1 cellular context compared by ENCODE assay signal in the genomic region with DNA sequence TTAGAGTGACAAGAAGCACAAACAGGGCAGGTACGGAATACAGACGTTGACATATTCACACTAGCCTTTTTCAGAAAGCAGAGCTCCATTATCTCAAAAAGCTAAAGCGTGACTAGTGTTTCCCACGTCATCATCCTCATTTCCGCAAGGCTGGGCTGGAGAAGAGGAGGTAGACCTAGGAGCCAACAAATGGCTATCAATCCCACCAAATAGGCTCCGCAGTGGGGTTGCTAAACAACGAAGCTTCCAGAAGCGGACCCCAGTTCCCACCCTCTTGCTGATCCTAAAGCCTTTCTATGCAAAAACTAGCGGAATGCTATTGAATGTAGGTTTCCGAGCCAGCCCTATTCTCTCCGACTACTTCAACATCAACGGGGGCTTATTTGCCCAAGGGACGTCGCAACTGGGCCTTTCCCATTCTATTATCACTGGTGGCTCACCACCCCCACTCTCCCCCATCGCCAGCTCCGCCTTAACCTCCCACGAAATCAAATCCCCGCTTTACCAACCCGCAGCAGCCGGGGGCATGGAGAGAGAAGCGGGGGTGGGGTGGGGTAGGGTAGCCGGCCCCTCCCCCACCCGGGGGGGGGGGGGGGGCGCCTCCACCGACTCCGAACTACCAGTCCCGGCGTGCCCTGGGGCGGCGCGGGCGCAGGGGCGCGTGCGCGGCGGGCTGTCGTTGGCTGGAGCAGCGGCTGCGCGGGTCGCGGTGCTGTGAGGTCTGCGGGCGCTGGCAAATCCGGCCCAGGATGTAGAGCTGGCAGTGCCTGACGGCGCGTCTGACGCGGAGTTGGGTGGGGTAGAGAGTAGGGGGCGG.
TF ChIP-seq lines count a peak whose summit lies in the region.

A gene with protein sequence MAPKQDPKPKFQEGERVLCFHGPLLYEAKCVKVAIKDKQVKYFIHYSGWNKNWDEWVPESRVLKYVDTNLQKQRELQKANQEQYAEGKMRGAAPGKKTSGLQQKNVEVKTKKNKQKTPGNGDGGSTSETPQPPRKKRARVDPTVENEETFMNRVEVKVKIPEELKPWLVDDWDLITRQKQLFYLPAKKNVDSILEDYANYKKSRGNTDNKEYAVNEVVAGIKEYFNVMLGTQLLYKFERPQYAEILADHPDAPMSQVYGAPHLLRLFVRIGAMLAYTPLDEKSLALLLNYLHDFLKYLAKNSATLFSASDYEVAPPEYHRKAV (plus strand): TSS at position 736 of the 817 bp plus-strand sequence. CDS start 128 bp downstream, outside the sequence.

TF ChIP-seq in K562, 482 proteins besides CTCF, POLR2A, EP300 and RAD21 (continued from another document and continues in another):
- TF ChIP-seq ZNF407 (IDR thresholded peaks at IDR 0.05; ENCODE audit: low read depth) (no peak), SMARCA5 (IDR thresholded peaks at IDR 0.05) (no peak), ZKSCAN3 (CRISPR knock-in tag; IDR thresholded peaks at IDR 0.05) (no peak), ZNF143 (CRISPR knock-in tag; IDR thresholded peaks at IDR 0.05) (peak; percentile 87), ATF7 (IDR thresholded peaks at IDR 0.05) (peak; percentile 42), L3MBTL2 (IDR thresholded peaks at IDR 0.05) (peak; percentile 59; the same call in 1 of the 2 replicates), IRF1 (CRISPR knock-in tag; IDR thresholded peaks at IDR 0.05; ENCODE audit: borderline replicate concordance) (no peak), HLTF (IDR thresholded peaks at IDR 0.05) (no peak), ETV1 (tag; conservative IDR thresholded peaks at IDR 0.05; ENCODE audit: low read depth) (no peak), RFX5 (IDR thresholded peaks at IDR 0.05; ENCODE audit: low read depth, low read length) (no peak), ZNF263 (CRISPR knock-in tag; IDR thresholded peaks at IDR 0.05; ENCODE audit: borderline replicate concordance) (peak; percentile 20; the same call in 1 of the 2 replicates), CREB1 (IDR thresholded peaks at IDR 0.05) (peak; percentile 96), CREB1 (CRISPR knock-in tag; IDR thresholded peaks at IDR 0.05) (peak; percentile 96), SMC3 (conservative IDR thresholded peaks at IDR 0.05; ENCODE audit: insufficient read depth, low read depth, low read length) (no peak), HCFC1 (IDR thresholded peaks at IDR 0.05; ENCODE audit: low read depth, low read length) (peak; percentile 93), NEUROD1 (IDR thresholded peaks at IDR 0.05; ENCODE audit: borderline replicate concordance, low read depth, low read length, partially characterized antibody) (peak; percentile 19), KDM1A (IDR thresholded peaks at IDR 0.05) (peak in 1 of 2 experiments; percentile 59; a peak in 1 of 4 replicates), EP400 (IDR thresholded peaks at IDR 0.05) (no peak; the same call in 1 of the 2 replicates), CC2D1A (IDR thresholded peaks at IDR 0.05) (no peak), TAF15 (IDR thresholded peaks at IDR 0.05; ENCODE audit: low read depth, low read length) (no peak), MEIS2 (IDR thresholded peaks at IDR 0.05; ENCODE audit: partially characterized antibody) (peak; percentile 65), PBX2 (CRISPR knock-in tag; IDR thresholded peaks at IDR 0.05; ENCODE audit: low read depth) (no peak), PBX2 (tag; conservative IDR thresholded peaks at IDR 0.05; ENCODE audit: low read depth) (no peak), ARID3B (CRISPR knock-in tag; IDR thresholded peaks at IDR 0.05; ENCODE audit: borderline replicate concordance) (no peak), CSDE1 (IDR thresholded peaks at IDR 0.05) (peak in 1 of 2 experiments; percentile 70; a peak in 1 of 4 replicates), MYC (IDR thresholded peaks at IDR 0.05; ENCODE audit: low read depth, low read length) (peak; percentile 21), MYC (CRISPR knock-in tag; IDR thresholded peaks at IDR 0.05; ENCODE audit: borderline replicate concordance, low read depth) (no peak)
- TF ChIP-seq, protein P1, sequence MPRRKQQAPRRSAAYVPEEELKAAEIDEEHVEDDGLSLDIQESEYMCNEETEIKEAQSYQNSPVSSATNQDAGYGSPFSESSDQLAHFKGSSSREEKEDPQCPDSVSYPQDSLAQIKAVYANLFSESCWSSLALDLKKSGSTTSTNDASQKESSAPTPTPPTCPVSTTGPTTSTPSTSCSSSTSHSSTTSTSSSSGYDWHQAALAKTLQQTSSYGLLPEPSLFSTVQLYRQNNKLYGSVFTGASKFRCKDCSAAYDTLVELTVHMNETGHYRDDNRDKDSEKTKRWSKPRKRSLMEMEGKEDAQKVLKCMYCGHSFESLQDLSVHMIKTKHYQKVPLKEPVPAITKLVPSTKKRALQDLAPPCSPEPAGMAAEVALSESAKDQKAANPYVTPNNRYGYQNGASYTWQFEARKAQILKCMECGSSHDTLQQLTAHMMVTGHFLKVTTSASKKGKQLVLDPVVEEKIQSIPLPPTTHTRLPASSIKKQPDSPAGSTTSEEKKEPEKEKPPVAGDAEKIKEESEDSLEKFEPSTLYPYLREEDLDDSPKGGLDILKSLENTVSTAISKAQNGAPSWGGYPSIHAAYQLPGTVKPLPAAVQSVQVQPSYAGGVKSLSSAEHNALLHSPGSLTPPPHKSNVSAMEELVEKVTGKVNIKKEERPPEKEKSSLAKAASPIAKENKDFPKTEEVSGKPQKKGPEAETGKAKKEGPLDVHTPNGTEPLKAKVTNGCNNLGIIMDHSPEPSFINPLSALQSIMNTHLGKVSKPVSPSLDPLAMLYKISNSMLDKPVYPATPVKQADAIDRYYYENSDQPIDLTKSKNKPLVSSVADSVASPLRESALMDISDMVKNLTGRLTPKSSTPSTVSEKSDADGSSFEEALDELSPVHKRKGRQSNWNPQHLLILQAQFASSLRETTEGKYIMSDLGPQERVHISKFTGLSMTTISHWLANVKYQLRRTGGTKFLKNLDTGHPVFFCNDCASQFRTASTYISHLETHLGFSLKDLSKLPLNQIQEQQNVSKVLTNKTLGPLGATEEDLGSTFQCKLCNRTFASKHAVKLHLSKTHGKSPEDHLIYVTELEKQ (CRISPR knock-in tag; IDR thresholded peaks at IDR 0.05): no peak
